In the genomic region with DNA sequence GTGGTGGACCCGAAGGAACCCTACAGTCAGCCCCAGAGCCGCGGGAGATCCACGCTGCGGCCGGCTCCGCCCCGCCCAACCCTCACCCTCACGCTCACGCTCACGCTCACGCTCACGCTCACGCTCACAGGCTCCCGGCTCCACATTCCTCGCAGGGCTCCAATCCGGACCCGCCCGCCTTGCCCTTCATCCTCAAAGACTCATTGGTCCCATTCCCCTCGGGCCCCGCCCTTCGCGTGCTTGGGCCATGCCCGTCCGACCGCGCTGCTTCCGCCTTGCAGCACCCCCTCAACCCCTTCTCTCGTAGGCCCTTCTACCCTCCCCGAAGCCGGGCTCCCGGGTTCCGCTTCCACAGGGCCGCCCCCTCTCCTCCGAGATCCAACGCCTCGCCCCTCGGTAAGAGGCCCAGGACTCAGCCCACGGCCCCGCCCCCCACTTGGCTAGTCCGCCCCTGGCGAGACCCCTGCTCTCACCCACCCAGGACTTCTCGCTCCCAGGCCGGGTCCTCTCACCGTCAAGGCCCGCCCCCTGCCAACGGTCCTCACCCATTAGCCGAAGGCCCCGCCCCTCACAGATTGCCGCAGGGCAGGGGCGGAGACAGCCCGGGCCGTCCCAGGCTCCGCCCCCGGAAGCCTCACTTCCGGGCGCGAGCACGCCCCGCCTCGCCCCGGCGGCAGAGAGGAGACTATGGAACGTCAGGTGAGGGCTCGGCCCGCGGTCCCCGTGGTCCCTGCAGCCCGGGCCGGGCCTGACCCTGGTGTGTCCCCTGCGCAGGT, we compare ENCODE assay signal across 8 cellular contexts. TPM values are rescaled to one million over a fixed set of nuclear protein-coding genes. Genes with fewer than 3 reads are reported as not detected.
DNase-seq lines count a peak whose midpoint lies in the region; ATAC-seq and TF ChIP-seq lines count a peak whose summit lies in the region.

A gene (plus strand): TSS at position 637 of the 776 bp plus-strand sequence. CDS start 51 bp downstream, at position 688.

- POLR2A ChIA-PET in CD8-positive, alpha-beta memory T cell (lab: Charles Lee), result interaction anchor here (3.3 kb wide), 1 partner anchor 134 kb away, joined by 28 read pairs; no protein-coding TSS in a partner anchor

- H3K27me3 Mint-ChIP-seq in CD8-positive, alpha-beta memory T cell, result no peaks in the 10 kb centered on the region
- peaks cover 6% of the 10 kb centered on the region for H3K27me3 Mint-ChIP-seq in nephron (ENCODE audit: low read depth)

- peaks cover 29% of the 10 kb centered on the region for H3K4me1 ChIP-seq in CD8-positive, alpha-beta memory T cell (ENCODE audit: insufficient read depth, low read length)
- peaks cover 19% of the 10 kb centered on the region for H3K4me1 ChIP-seq in stomach smooth muscle (ENCODE audit: control insufficient read depth, insufficient read depth, low read length)

- no peak for TF ChIP-seq RAD21 in Ishikawa (IDR thresholded peaks at IDR 0.05; ENCODE audit: low read depth)

- peak; percentile 94 to 99 (median 96) for DNase-seq in CD8-positive, alpha-beta memory T cell
- DNase-seq in activated T-cell treated with anti-CD3 and anti-CD28 coated beads for 1 hour (ENCODE audit: low read depth), result peak; percentile 95
- peak; percentile 97 for DNase-seq in fibroblast of gingiva (ENCODE audit: low read depth)
- DNase-seq in COLO668 (lab: John Stamatoyannopoulos, UW; ENCODE audit: unreplicated experiment), result no peak

- peak within 1 kb of the TSS; percentile 84 for H3K4me3 ChIP-seq in CD8-positive, alpha-beta memory T cell (ENCODE audit: low read length)
- peak within 1 kb of the TSS; percentile 79 to 88 for H3K4me3 ChIP-seq in stomach smooth muscle (ENCODE audit: low read length in 2 of 2)

- no peak for TF ChIP-seq EP300 in Ishikawa (IDR thresholded peaks at IDR 0.05; ENCODE audit: borderline replicate concordance)

- TF ChIP-seq CTCF in nephron (IDR thresholded peaks at IDR 0.05; ENCODE audit: unreplicated experiment in 3 of 3), result no peak

- H3K4me1 Mint-ChIP-seq in CD8-positive, alpha-beta memory T cell, result peaks cover 30 to 50% (median 38%) of the 10 kb centered on the region in 3 donors
- H3K4me1 Mint-ChIP-seq in nephron, result peaks cover 15% of the 10 kb centered on the region

- H3K27me3 ChIP-seq in CD8-positive, alpha-beta memory T cell (ENCODE audit: insufficient read depth, low read length, poor library complexity, severe bottlenecking), result no peaks in the 10 kb centered on the region
- peaks cover 0 to 5% of the 10 kb centered on the region in 2 donors for H3K27me3 ChIP-seq in stomach smooth muscle (ENCODE audit: control insufficient read depth in 1 of 2, insufficient read depth in 2 of 2, low read length in 2 of 2)

- CTCF ChIA-PET in CD8-positive, alpha-beta memory T cell (lab: Charles Lee), result interaction anchor here (0.7 to 3.3 kb wide), 2 partner anchors 119 to 136 kb away, joined by 3 to 185 read pairs; a partner anchor contains a TSS

- H3K9me3 ChIP-seq in CD8-positive, alpha-beta memory T cell (ENCODE audit: low read length), result no peaks in the 10 kb centered on the region
- H3K9me3 ChIP-seq in stomach smooth muscle (ENCODE audit: control insufficient read depth in 2 of 2, low read length in 2 of 2), result no peaks in the 10 kb centered on the region

- ATAC-seq in GM21528 (IDR thresholded peaks at IDR 0.05; ENCODE audit: low FRiP score, unreplicated experiment), result peak; percentile 75

- peak within 1 kb of the TSS; percentile 93 to 99 (median 94) for H3K4me3 Mint-ChIP-seq in CD8-positive, alpha-beta memory T cell
- peak within 1 kb of the TSS; percentile 90 to 97 (median 94) for H3K4me3 Mint-ChIP-seq in nephron

- peak within 1 kb of the TSS; percentile 73 to 75 for H3K9ac ChIP-seq in stomach smooth muscle (ENCODE audit: low read length in 2 of 2)

- H3K27ac ChIP-seq in CD8-positive, alpha-beta memory T cell (ENCODE audit: low read depth, low read length), result peak within 1 kb of the TSS; percentile 80
- H3K27ac ChIP-seq in stomach smooth muscle (ENCODE audit: low read length), result peak within 1 kb of the TSS; percentile 79

- H3K36me3 Mint-ChIP-seq in CD8-positive, alpha-beta memory T cell, result peaks cover 3 to 44% (median 4%) of the 10 kb centered on the region in 3 donors
- H3K36me3 Mint-ChIP-seq in nephron (ENCODE audit: low read depth), result peaks cover 13% of the 10 kb centered on the region

- H3K36me3 ChIP-seq in CD8-positive, alpha-beta memory T cell (ENCODE audit: insufficient read depth, low read length), result peaks cover 35% of the 10 kb centered on the region
- H3K36me3 ChIP-seq in stomach smooth muscle (ENCODE audit: control insufficient read depth in 2 of 2, insufficient read depth in 2 of 2, low read length in 2 of 2), result peaks cover 27 to 30% of the 10 kb centered on the region in 2 donors

- H3K9me3 Mint-ChIP-seq in CD8-positive, alpha-beta memory T cell, result no peaks in the 10 kb centered on the region
- no peaks in the 10 kb centered on the region for H3K9me3 Mint-ChIP-seq in nephron

- peak within 1 kb of the TSS; percentile 94 to 99 (median 96) for H3K27ac Mint-ChIP-seq in CD8-positive, alpha-beta memory T cell
- H3K27ac Mint-ChIP-seq in nephron, result peak within 1 kb of the TSS; percentile 94 to 100 (median 99)

TF ChIP-seq in Ishikawa, 13 proteins besides CTCF, POLR2A, EP300 and RAD21:
- TF ChIP-seq, protein P1, sequence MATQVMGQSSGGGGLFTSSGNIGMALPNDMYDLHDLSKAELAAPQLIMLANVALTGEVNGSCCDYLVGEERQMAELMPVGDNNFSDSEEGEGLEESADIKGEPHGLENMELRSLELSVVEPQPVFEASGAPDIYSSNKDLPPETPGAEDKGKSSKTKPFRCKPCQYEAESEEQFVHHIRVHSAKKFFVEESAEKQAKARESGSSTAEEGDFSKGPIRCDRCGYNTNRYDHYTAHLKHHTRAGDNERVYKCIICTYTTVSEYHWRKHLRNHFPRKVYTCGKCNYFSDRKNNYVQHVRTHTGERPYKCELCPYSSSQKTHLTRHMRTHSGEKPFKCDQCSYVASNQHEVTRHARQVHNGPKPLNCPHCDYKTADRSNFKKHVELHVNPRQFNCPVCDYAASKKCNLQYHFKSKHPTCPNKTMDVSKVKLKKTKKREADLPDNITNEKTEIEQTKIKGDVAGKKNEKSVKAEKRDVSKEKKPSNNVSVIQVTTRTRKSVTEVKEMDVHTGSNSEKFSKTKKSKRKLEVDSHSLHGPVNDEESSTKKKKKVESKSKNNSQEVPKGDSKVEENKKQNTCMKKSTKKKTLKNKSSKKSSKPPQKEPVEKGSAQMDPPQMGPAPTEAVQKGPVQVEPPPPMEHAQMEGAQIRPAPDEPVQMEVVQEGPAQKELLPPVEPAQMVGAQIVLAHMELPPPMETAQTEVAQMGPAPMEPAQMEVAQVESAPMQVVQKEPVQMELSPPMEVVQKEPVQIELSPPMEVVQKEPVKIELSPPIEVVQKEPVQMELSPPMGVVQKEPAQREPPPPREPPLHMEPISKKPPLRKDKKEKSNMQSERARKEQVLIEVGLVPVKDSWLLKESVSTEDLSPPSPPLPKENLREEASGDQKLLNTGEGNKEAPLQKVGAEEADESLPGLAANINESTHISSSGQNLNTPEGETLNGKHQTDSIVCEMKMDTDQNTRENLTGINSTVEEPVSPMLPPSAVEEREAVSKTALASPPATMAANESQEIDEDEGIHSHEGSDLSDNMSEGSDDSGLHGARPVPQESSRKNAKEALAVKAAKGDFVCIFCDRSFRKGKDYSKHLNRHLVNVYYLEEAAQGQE (IDR thresholded peaks at IDR 0.05; ENCODE audit: low read depth), result no peak
- TF ChIP-seq ZBTB7A (IDR thresholded peaks at IDR 0.05; ENCODE audit: low read depth), result peak; percentile 58; the same call in 1 of the 2 replicates
- TF ChIP-seq, protein P2, sequence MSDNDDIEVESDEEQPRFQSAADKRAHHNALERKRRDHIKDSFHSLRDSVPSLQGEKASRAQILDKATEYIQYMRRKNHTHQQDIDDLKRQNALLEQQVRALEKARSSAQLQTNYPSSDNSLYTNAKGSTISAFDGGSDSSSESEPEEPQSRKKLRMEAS (IDR thresholded peaks at IDR 0.05), result peak; percentile 89; the same call in 1 of the 2 replicates
- TF ChIP-seq, protein P3, sequence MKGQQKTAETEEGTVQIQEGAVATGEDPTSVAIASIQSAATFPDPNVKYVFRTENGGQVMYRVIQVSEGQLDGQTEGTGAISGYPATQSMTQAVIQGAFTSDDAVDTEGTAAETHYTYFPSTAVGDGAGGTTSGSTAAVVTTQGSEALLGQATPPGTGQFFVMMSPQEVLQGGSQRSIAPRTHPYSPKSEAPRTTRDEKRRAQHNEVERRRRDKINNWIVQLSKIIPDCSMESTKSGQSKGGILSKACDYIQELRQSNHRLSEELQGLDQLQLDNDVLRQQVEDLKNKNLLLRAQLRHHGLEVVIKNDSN (IDR thresholded peaks at IDR 0.05), result 0 out of 2 replicates have a peak, but pooled peaks have one; percentile 5
- TF ChIP-seq FOXM1 (IDR thresholded peaks at IDR 0.05; ENCODE audit: borderline replicate concordance, low read depth), result no peak
- peak; percentile 90 for TF ChIP-seq TAF1 (IDR thresholded peaks at IDR 0.05; ENCODE audit: low read depth)
- no peak for TF ChIP-seq NFIC (IDR thresholded peaks at IDR 0.05)
- no peak for TF ChIP-seq EGR1 (IDR thresholded peaks at IDR 0.05)
- no peak for TF ChIP-seq CEBPB (IDR thresholded peaks at IDR 0.05)
- TF ChIP-seq CREB1 (IDR thresholded peaks at IDR 0.05; ENCODE audit: low read depth), result peak; percentile 49
- 0 out of 2 replicates have a peak, but pooled peaks have one; percentile 31 for TF ChIP-seq YY1 (IDR thresholded peaks at IDR 0.05; ENCODE audit: low read depth)
- TF ChIP-seq TCF12 (IDR thresholded peaks at IDR 0.05; ENCODE audit: low read depth), result peak; percentile 45; the same call in 1 of the 2 replicates
- TF ChIP-seq TEAD4 (IDR thresholded peaks at IDR 0.05), result peak; percentile 80

RNA-seq across cellular contexts. Expression of the gene that starts here (rescaled TPM):
- total RNA-seq in CD8-positive, alpha-beta memory T cell, result 100 to 1,000 TPM; 190 to 194 TPM
- 119 TPM for polyA plus RNA-seq in CD8-positive, alpha-beta memory T cell
